ENCODE assay signal across 8 cellular contexts in genomic region chr3:8110966-8111798, GRCh38.
DNase-seq lines count a peak whose midpoint lies in the region; ATAC-seq and TF ChIP-seq lines count a peak whose summit lies in the region.

No MANE protein-coding gene starts in this region.

- in situ Hi-C loops in ACHN (cut with HindIII; ENCODE audit: low pct_ligation_motif_present, low pct_unique_long_range_greater_than_20kb, low sequenced_read_pairs), result no loop called here

- H3K4me3 ChIP-seq in WERI-Rb-1 (ENCODE audit: low read depth, low read length), result no peak overlapping the region

- H3K27ac ChIP-seq in WERI-Rb-1, result no peak overlapping the region

- H3K36me3 ChIP-seq in WERI-Rb-1, result no peaks in the 10 kb centered on the region

- ATAC-seq in GM18505 (IDR thresholded peaks at IDR 0.05; ENCODE audit: unreplicated experiment) (peak; percentile 96), HG02938 (IDR thresholded peaks at IDR 0.05; ENCODE audit: unreplicated experiment) (peak; percentile 98), left colon (peak; percentile 73)

- TF ChIP-seq POLR2A in GM18505 (IDR thresholded peaks at IDR 0.05; ENCODE audit: borderline replicate concordance, extremely low read depth, insufficient read depth, insufficient read length), result no peak

- intact Hi-C loops in left colon (cut with DNase I, micrococcal nuclease), result no loop called here

- peaks cover 3% of the 10 kb centered on the region for H3K9me3 ChIP-seq in WERI-Rb-1 (ENCODE audit: severe bottlenecking)

- no peaks in the 10 kb centered on the region for H3K27me3 ChIP-seq in WERI-Rb-1 (ENCODE audit: insufficient read depth, low read depth, severe bottlenecking)

- DNase-seq in ACHN, result peak; percentile 65
- peak; percentile 40 for DNase-seq in NCI-H2029 (lab: John Stamatoyannopoulos, UW)
- DNase-seq in WERI-Rb-1, result peak; percentile 84
- DNase-seq in cerebellar cortex (ENCODE audit: low spot score), result peak; percentile 53
- DNase-seq in left colon, result peak; percentile 23 to 31
- DNase-seq in stimulated activated CD4-positive, alpha-beta T cell treated with anti-CD3 and anti-CD28 coated beads, Interleukin-4, amount 100 ng/mL, for 24 hours, result peak; percentile 74

- TF ChIP-seq CTCF in WERI-Rb-1 (IDR thresholded peaks at IDR 0.05; ENCODE audit: low read depth, low read length), result peak; percentile 73

Comparison
In these comparisons a context has a peak if more than half of its experiments do, and no peak if none do; other contexts are left out.
1. DNase-seq: peak in every context shown above with its lines; median percentile 84 in WERI-Rb-1; 74 in stimulated activated CD4-positive, alpha-beta T cell treated with anti-CD3 and anti-CD28 coated beads, Interleukin-4, amount 100 ng/mL, for 24 hours; 65 in ACHN; 53 in cerebellar cortex; 40 in NCI-H2029; 27 in left colon.